8 cellular contexts compared by ENCODE assay signal in the genomic region with DNA sequence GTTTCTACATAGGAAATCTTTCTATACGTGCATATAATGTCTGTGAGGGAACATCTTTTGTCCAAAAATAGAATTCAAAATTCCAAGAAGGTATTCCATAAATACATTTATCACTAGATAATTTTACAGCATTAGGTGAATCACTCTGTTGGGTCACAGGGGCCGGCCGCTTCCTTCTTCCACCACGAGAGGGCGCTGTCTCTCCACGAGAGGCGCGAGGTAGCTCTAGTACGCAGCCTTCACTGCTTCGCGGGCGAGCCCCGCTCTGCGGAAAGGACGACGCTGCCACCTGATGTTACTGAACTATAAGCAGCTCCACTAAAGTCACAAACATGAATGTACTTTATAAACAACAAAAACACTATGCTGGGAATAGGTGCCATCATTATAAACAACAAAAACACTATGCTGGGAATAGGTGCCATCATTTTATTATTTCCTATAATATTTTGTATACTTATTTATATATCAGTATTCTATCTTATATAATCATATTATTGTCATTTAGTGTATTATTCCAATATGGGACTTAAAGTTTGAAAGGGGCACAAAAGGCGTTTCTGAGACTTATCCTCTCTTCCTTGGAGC.
DNase-seq lines count a peak whose midpoint lies in the region; ATAC-seq, FAIRE-seq and TF ChIP-seq lines count a peak whose summit lies in the region.

No MANE protein-coding gene starts in this region.

- intact Hi-C loops in activated CD8-positive, alpha-beta T cell treated with anti-CD3 and anti-CD28 coated beads for 36 hours (cut with micrococcal nuclease) = loop anchor here (2.0 kb wide), 1 partner anchor 684 kb away; no protein-coding TSS in a partner anchor

- no peaks in the 10 kb centered on the region for H3K36me3 Mint-ChIP-seq in activated CD8-positive, alpha-beta T cell treated with anti-CD3 and anti-CD28 coated beads for 36 hours (ENCODE audit: low read depth)

- peaks cover 2% of the 10 kb centered on the region for H3K4me1 Mint-ChIP-seq in activated CD8-positive, alpha-beta T cell treated with anti-CD3 and anti-CD28 coated beads for 36 hours (ENCODE audit: low read depth)

- FAIRE-seq in A204.1 (lab: Jason Lieb, UNC) = peak; percentile 90

- TF ChIP-seq CTCF in activated CD8-positive, alpha-beta T cell treated with anti-CD3 and anti-CD28 coated beads for 36 hours (IDR thresholded peaks at IDR 0.05) = peak; percentile 99

- no peaks in the 10 kb centered on the region for H3K9me3 Mint-ChIP-seq in activated CD8-positive, alpha-beta T cell treated with anti-CD3 and anti-CD28 coated beads for 36 hours

- CTCF ChIA-PET in activated CD8-positive, alpha-beta T cell treated with anti-CD3 and anti-CD28 coated beads for 36 hours (lab: Charles Lee) = interaction anchor here (0.5 to 4.8 kb wide), 32 partner anchors 9 to 831 kb away, joined by 3 to 34 read pairs (median 3); no protein-coding TSS in a partner anchor

- peak; percentile 60 for ATAC-seq in GM18861 (IDR thresholded peaks at IDR 0.05; ENCODE audit: unreplicated experiment)
- ATAC-seq in activated CD8-positive, alpha-beta T cell treated with anti-CD3 and anti-CD28 coated beads for 36 hours = peak; percentile 97

- POLR2A ChIA-PET in activated CD8-positive, alpha-beta T cell treated with anti-CD3 and anti-CD28 coated beads for 36 hours (lab: Charles Lee) = interaction anchor here (1.5 kb wide), 1 partner anchor 12 kb away, joined by 4 read pairs; no protein-coding TSS in a partner anchor

- DNase-seq in HS-27A (ENCODE audit: low read depth) (peak; percentile 56), NCI-H82 treated with DMSO at 0.1 percent for 48 hours (lab: John Stamatoyannopoulos, UW; ENCODE audit: unreplicated experiment) (peak; percentile 48), ecto neural progenitor cell (ENCODE audit: low spot score) (peak; percentile 87), medulla oblongata (ENCODE audit: extremely low spot score) (peak; percentile 84)
- peak; percentile 92 for DNase-seq in activated CD8-positive, alpha-beta T cell treated with anti-CD3 and anti-CD28 coated beads for 36 hours
- DNase-seq in stimulated activated CD8-positive, alpha-beta memory T cell treated with anti-CD3 and anti-CD28 coated beads, Interleukin-12 subunit alpha, Interleukin-12 subunit beta, amount 100 ng/mL, for 4 hours (ENCODE audit: low read depth) = peak; percentile 61

- H3K27ac Mint-ChIP-seq in activated CD8-positive, alpha-beta T cell treated with anti-CD3 and anti-CD28 coated beads for 36 hours = no peak overlapping the region

- no peaks in the 10 kb centered on the region for H3K27me3 Mint-ChIP-seq in activated CD8-positive, alpha-beta T cell treated with anti-CD3 and anti-CD28 coated beads for 36 hours

- H3K4me3 Mint-ChIP-seq in activated CD8-positive, alpha-beta T cell treated with anti-CD3 and anti-CD28 coated beads for 36 hours = no peak overlapping the region

Comparison
In these comparisons a context has a peak if more than half of its experiments do, and no peak if none do; other contexts are left out.
1. Peak in every context shown above with its lines: DNase-seq and ATAC-seq.